In genomic region chrX:11363069-11363594, GRCh38 we compare ENCODE assay signal across 11 cellular contexts.
DNase-seq lines count a peak whose midpoint lies in the region; ATAC-seq lines count a peak whose summit lies in the region.
"Had no signal": no experiment of that assay in that cellular context is flagged by ENCODE, and none has a peak within 500 bp of the region (broad histone marks: within the 10 kb centered on the region; RNA-seq: fewer than 3 reads in every experiment).

No MANE protein-coding gene starts in this region.

- H3K4me1 Mint-ChIP-seq in T-cell = no peaks in the 10 kb centered on the region

- DNase-seq in germinal center (ENCODE audit: low spot score) (peak; percentile 40), T-cell (no peak), T-helper 2 cell (no peak), SHP77 treated with DMSO at 0.1 percent for 48 hours (lab: John Stamatoyannopoulos, UW) (no peak), NCI-H1092 (lab: John Stamatoyannopoulos, UW) (no peak)
- DNase-seq: activated CD4-positive, alpha-beta T cell treated with anti-CD3 and anti-CD28 coated beads for 4 hours; NCI-H82 had no signal

- no peaks in the 10 kb centered on the region for H3K36me3 Mint-ChIP-seq in T-cell

- CTCF ChIA-PET in T-cell (lab: Charles Lee) = no interaction called here

- peaks cover 0 to under 1% of the 10 kb centered on the region in 2 donors for H3K27me3 Mint-ChIP-seq in T-cell

- H3K27ac Mint-ChIP-seq in T-cell = no peak overlapping the region

- POLR2A ChIA-PET in T-cell (lab: Charles Lee) = no interaction called here

- H3K4me3 Mint-ChIP-seq in T-cell = no peak overlapping the region

- peaks cover 0 to 13% (median 0%) of the 10 kb centered on the region in 3 donors for H3K9me3 Mint-ChIP-seq in T-cell

- peak; percentile 96 for ATAC-seq in GM18517 (IDR thresholded peaks at IDR 0.05; ENCODE audit: unreplicated experiment)
- peak; percentile 99 for ATAC-seq in GM21576 (IDR thresholded peaks at IDR 0.05; ENCODE audit: unreplicated experiment)
- peak; percentile 97 for ATAC-seq in HG03342 (IDR thresholded peaks at IDR 0.05; ENCODE audit: unreplicated experiment)
- ATAC-seq in T-cell (replicated peaks in 1 of 4) = no peak
- ATAC-seq: body of pancreas had no signal

Comparison
In these comparisons a context has a peak if more than half of its experiments do, and no peak if none do; other contexts are left out.
1. ATAC-seq: peak in GM18517 (single experiment), GM21576 (single experiment) and HG03342 (single experiment); none in T-cell (0 of 4).